In the genomic region with DNA sequence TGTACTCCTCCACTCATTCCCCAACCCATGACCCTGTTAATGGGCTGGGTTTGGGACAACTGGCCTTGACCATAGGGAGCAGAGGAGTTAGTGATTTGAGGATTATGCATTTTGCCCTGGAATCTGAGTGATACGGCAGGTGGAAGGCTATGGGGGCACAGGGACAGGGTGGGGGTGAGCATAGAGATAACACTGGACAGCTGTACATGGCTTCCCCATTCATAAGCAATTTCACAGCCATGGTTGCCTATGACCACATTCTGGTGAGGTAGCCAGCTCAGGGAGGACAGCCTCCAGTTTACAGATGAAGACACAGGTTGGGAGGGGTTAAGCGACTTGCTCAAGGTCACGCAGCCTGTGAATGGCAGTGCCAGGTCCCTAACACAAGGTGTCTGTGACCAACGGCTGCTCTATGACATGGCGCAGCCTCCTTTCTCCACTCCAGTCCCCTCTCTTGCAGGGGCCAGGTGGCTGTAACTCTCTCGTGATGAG, we compare ENCODE assay signal across 24 cellular contexts.
"Had no signal": no experiment of that assay in that cellular context is flagged by ENCODE, and none has a peak within 500 bp of the region (broad histone marks: within the 10 kb centered on the region; RNA-seq: fewer than 3 reads in every experiment).

No MANE protein-coding gene starts in this region.

- H3K27me3 ChIP-seq: body of pancreas, hepatocyte, left lung, neural progenitor cell, tibial artery had no signal

- H3K36me3 ChIP-seq: cardiac muscle cell, left lung, neural progenitor cell, tibial artery had no signal

- ATAC-seq: activated T-cell treated with anti-CD3 and anti-CD28 coated beads, Interleukin-2, amount 50 U/mL, for 72 hours; body of pancreas; left lung; naive thymus-derived CD8-positive, alpha-beta T cell; WTC11 had no signal

- H3K4me3 ChIP-seq: body of pancreas, cardiac muscle cell, hepatocyte, left lung, neural progenitor cell, tibial artery had no signal

- H3K27ac ChIP-seq: body of pancreas, hepatocyte, left lung, neural progenitor cell, tibial artery had no signal

- DNase-seq: activated CD4-positive, alpha-beta T cell treated with anti-CD3 and anti-CD28 coated beads, Interleukin-2, amount 50 U/mL, for 4 hours; activated effector memory CD4-positive, alpha-beta T cell treated with Interleukin-2 at 50 U/mL for 16 hours; activated naive CD4-positive, alpha-beta T cell treated with anti-CD3 and anti-CD28 coated beads, Interleukin-2, amount 10 ng/mL, durations not matched to agents 7 days and 5 days; activated T-cell treated with anti-CD3 and anti-CD28 coated beads, Interleukin-2, amount 50 U/mL, for 72 hours; amygdala; body of pancreas; dermis blood vessel endothelial cell; effector CD8-positive, alpha-beta T cell; erythroblast; foreskin melanocyte; immature natural killer cell; kidney glomerular epithelial cell; left lung; mammary epithelial cell; naive thymus-derived CD8-positive, alpha-beta T cell; stimulated activated CD4-positive, alpha-beta T cell treated with anti-CD3 and anti-CD28 coated beads, Interleukin-4, amount 100 ng/mL, for 24 hours; stimulated activated naive CD4-positive, alpha-beta T cell treated with Interleukin-2 at 50 U/mL for 16 hours; substantia nigra; T-helper 9 cell; tibial artery had no signal

- H3K9me3 ChIP-seq: body of pancreas, left lung, tibial artery had no signal

- H3K4me1 ChIP-seq: left lung had no signal
